In the genomic region with DNA sequence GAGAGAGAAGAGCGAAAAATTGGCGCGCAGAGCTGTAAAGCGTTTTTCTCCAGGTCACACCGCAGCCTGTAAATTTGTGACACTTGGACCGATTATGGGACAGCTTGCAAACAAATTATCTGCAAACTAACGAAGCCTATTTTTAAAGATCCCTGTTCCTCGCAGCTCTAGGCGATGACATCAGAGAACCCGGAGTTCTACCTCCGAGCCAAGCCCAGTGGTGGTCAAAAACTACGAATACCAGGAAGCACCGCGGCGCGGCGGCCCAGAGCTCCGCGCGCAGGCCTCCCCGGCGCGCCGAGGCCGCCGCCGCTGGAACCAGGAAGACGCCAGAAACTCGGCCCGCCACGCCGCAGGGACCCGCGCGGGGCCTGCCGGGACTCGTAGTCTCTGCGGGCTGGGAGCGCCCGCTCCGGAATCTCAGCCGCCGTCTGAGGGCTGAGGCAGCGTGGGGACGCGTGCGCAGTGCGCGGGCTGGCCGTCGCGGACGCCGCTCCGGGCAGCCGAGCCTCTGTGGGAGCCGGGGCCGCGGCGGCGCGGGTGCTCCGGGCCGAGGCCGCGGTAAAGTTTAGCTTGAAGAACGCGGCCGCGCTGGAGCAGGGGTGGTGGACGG, we compare ENCODE assay signal across 8 cellular contexts. TPM values are rescaled to one million over a fixed set of nuclear protein-coding genes. Genes with fewer than 3 reads are reported as not detected.
DNase-seq lines count a peak whose midpoint lies in the region; ATAC-seq and TF ChIP-seq lines count a peak whose summit lies in the region.

Gene PLEKHA1, plus strand, starts transcription at position 463 of the 613 bp plus-strand sequence. CDS start 18,493 bp downstream, outside the sequence.

- WGBS in H9 (ENCODE audit: extremely low coverage, insufficient read length, low lambda C conversion rate) = no CpG with 5 or more reads among the region's 71 CpGs
- WGBS in gastroesophageal sphincter (ENCODE audit: low coverage in 1 of 2), 2 donors = 0% methylated on average over 5 to 9 of the region's 71 CpGs

- H3K4me3 Mint-ChIP-seq in H9 = peak within 1 kb of the TSS; percentile 85 to 92

- no peak within 1 kb of the TSS for H2BK120ac ChIP-seq in H9 (ENCODE audit: low read depth, low read length, poor library complexity, severe bottlenecking)

- no peak within 1 kb of the TSS for H2AK5ac ChIP-seq in H9 (ENCODE audit: insufficient read length, low read length)

- no peak within 1 kb of the TSS for H2AFZ ChIP-seq in H9 (ENCODE audit: low read length)
- H2AFZ ChIP-seq in neuron (ENCODE audit: low read depth, low read length) = peak within 1 kb of the TSS; percentile 96

- no peak within 1 kb of the TSS for H3T11ph ChIP-seq in H9 (ENCODE audit: low read length)

- no peak for TF ChIP-seq CTCF in H9 (conservative IDR thresholded peaks at IDR 0.05)
- TF ChIP-seq CTCF in gastroesophageal sphincter (IDR thresholded peaks at IDR 0.05) = peak in 2 of 4 experiments; percentile 20 to 38

- no peak within 1 kb of the TSS for H2BK15ac ChIP-seq in H9 (ENCODE audit: low read depth, low read length)

- no peak for TF ChIP-seq EP300 in gastroesophageal sphincter (IDR thresholded peaks at IDR 0.05)

- H3K36me3 Mint-ChIP-seq in H9 (ENCODE audit: insufficient read depth in 1 of 3, low read depth in 3 of 3) = peaks cover under 1 to 6% (median 3%) of the 10 kb centered on the region in 3 experiments; a peak in 5 of 7 replicates

- H4K8ac ChIP-seq in H9 (replicated peaks; ENCODE audit: insufficient read length, low read depth, low read length) = no peak within 1 kb of the TSS

- peaks cover 31% of the 10 kb centered on the region for H3K27me3 Mint-ChIP-seq in H9 (ENCODE audit: low read depth)

- TF ChIP-seq POLR2A in gastroesophageal sphincter (IDR thresholded peaks at IDR 0.05) = peak; percentile 91 to 93

- H3K27ac ChIP-seq in H9 (ENCODE audit: insufficient read length, low read depth, low read length) = no peak within 1 kb of the TSS
- peak within 1 kb of the TSS; percentile 94 to 100 (median 99) for H3K27ac ChIP-seq in gastroesophageal sphincter
- H3K27ac ChIP-seq in stomach smooth muscle (ENCODE audit: low read length) = peak within 1 kb of the TSS; percentile 83

- no peak within 1 kb of the TSS for H3K23ac ChIP-seq in H9 (ENCODE audit: insufficient read length, low read depth, low read length)

- H4K20me1 ChIP-seq in H9 (ENCODE audit: control insufficient read depth, insufficient read depth, insufficient read length) = no peaks in the 10 kb centered on the region

- peak; percentile 97 for ATAC-seq in gastroesophageal sphincter

- no peaks in the 10 kb centered on the region; the same call in 1 of the 2 replicates for H3K27me3 ChIP-seq in H9 (ENCODE audit: insufficient read depth, low read length)
- no peaks in the 10 kb centered on the region for H3K27me3 ChIP-seq in MG63
- H3K27me3 ChIP-seq in gastroesophageal sphincter = no peaks in the 10 kb centered on the region
- no peaks in the 10 kb centered on the region for H3K27me3 ChIP-seq in neuron (ENCODE audit: insufficient read depth, low read length)
- no peaks in the 10 kb centered on the region for H3K27me3 ChIP-seq in stomach smooth muscle (ENCODE audit: control insufficient read depth in 1 of 2, insufficient read depth in 2 of 2, low read length in 2 of 2)

- H3K9me3 Mint-ChIP-seq in H9 = no peaks in the 10 kb centered on the region; a peak in 2 of 5 replicates

- peak within 1 kb of the TSS; percentile 82 for H3K4me2 ChIP-seq in H9 (ENCODE audit: insufficient read depth, insufficient read length, low read length)

- H3K79me1 ChIP-seq in H9 (ENCODE audit: insufficient read depth, low read depth, low read length, poor library complexity, severe bottlenecking) = peaks cover 4% of the 10 kb centered on the region

- H3K79me2 ChIP-seq in H9 (ENCODE audit: insufficient read depth, low read length) = no peaks in the 10 kb centered on the region; the same call in 1 of the 2 replicates

- H3K9ac ChIP-seq in H9 (ENCODE audit: extremely low read depth, insufficient read length, low read length) (peak within 1 kb of the TSS; percentile 8), stomach smooth muscle (ENCODE audit: low read length in 2 of 2) (peak within 1 kb of the TSS; percentile 81 to 91)

- H4K91ac ChIP-seq in H9 (ENCODE audit: insufficient read length, low read depth, low read length) = no peak within 1 kb of the TSS

- H3K14ac ChIP-seq in H9 (ENCODE audit: insufficient read depth, low read length) = no peak within 1 kb of the TSS

- no peak within 1 kb of the TSS for H2BK12ac ChIP-seq in H9 (ENCODE audit: insufficient read length, low read depth, low read length)

- H3K36me3 ChIP-seq in MG63 = no peaks in the 10 kb centered on the region
- H3K36me3 ChIP-seq in gastroesophageal sphincter = peaks cover 0 to under 1% of the 10 kb centered on the region in 2 donors
- H3K36me3 ChIP-seq in neuron (ENCODE audit: insufficient read depth, low read length) = no peaks in the 10 kb centered on the region
- no peaks in the 10 kb centered on the region for H3K36me3 ChIP-seq in stomach smooth muscle (ENCODE audit: control insufficient read depth in 2 of 2, insufficient read depth in 2 of 2, low read length in 2 of 2)

- H2BK5ac ChIP-seq in H9 (ENCODE audit: insufficient read length, low read length) = no peak within 1 kb of the TSS

- H4K5ac ChIP-seq in H9 (ENCODE audit: insufficient read length, low read depth, low read length) = no peak within 1 kb of the TSS

- H2BK20ac ChIP-seq in H9 (ENCODE audit: low read depth, low read length, poor library complexity, severe bottlenecking) = no peak within 1 kb of the TSS

- no peak within 1 kb of the TSS for H3K18ac ChIP-seq in H9 (ENCODE audit: insufficient read length, low read depth, low read length)

- H3K4me3 ChIP-seq in MG63 (peak within 1 kb of the TSS; percentile 76), gastroesophageal sphincter (peak within 1 kb of the TSS; percentile 91 to 98), neuron (ENCODE audit: low read length) (peak within 1 kb of the TSS; percentile 64), stomach smooth muscle (ENCODE audit: low read length in 2 of 2) (peak within 1 kb of the TSS; percentile 88 to 91)

- H3K9me3 ChIP-seq in H9 (ENCODE audit: control insufficient read depth, low read depth, low read length) (no peaks in the 10 kb centered on the region), MG63 (no peaks in the 10 kb centered on the region), gastroesophageal sphincter (no peaks in the 10 kb centered on the region), neuron (ENCODE audit: low read length) (peaks cover 3% of the 10 kb centered on the region), stomach smooth muscle (ENCODE audit: control insufficient read depth in 2 of 2, low read length in 2 of 2) (no peaks in the 10 kb centered on the region)

- H3K4me1 Mint-ChIP-seq in H9 = peaks cover 25 to 26% of the 10 kb centered on the region in 2 experiments

- no peak within 1 kb of the TSS for H3K56ac ChIP-seq in H9 (ENCODE audit: insufficient read length, low read depth, low read length)

- no peaks in the 10 kb centered on the region for H3K4me1 ChIP-seq in H9 (ENCODE audit: insufficient read depth, low read length)
- peaks cover 3 to 78% (median 19%) of the 10 kb centered on the region in 3 donors for H3K4me1 ChIP-seq in gastroesophageal sphincter
- peaks cover 16% of the 10 kb centered on the region for H3K4me1 ChIP-seq in neuron (ENCODE audit: insufficient read depth, low read length)
- H3K4me1 ChIP-seq in stomach smooth muscle (ENCODE audit: control insufficient read depth, insufficient read depth, low read length) = peaks cover 20% of the 10 kb centered on the region

- peak; percentile 95 for DNase-seq in Daoy (ENCODE audit: low read depth)
- DNase-seq in H9 = peak; percentile 93
- peak; percentile 96 for DNase-seq in MG63
- peak; percentile 92 for DNase-seq in SK-N-DZ (ENCODE audit: low spot score)
- DNase-seq in activated naive CD4-positive, alpha-beta T cell treated with anti-CD3 and anti-CD28 coated beads, Interleukin-2, amount 50 U/mL, for 16 hours = peak; percentile 94

- peaks cover 12% of the 10 kb centered on the region for H3K23me2 ChIP-seq in H9 (ENCODE audit: insufficient read length, low read depth, low read length, poor library complexity, severe bottlenecking)

- peak within 1 kb of the TSS; percentile 75 to 96 (median 83); a peak in 4 of 7 replicates for H3K27ac Mint-ChIP-seq in H9

- no peak within 1 kb of the TSS for H3K4ac ChIP-seq in H9 (ENCODE audit: low read depth, low read length)

RNA-seq across cellular contexts. Expression of gene PLEKHA1, which starts in this region (rescaled TPM):
- 10.7 and 14.1 TPM in 2 replicates for total RNA-seq in Daoy (2014; rRNA removed; shearing (Covaris generic))
- total RNA-seq in H9 (2021) (30.8 and 32.7 TPM in 2 replicates), gastroesophageal sphincter (100 to 1,000 TPM in 2 of 4 donors, 10 to 100 TPM in 2; 62.1 to 125 (median 93.8) TPM)
- 13.2 and 16.0 TPM in 2 replicates for total RNA-seq in MG63 (2014; rRNA removed; shearing (Covaris generic); ENCODE audit: low replicate concordance)
- 34.9 and 35.5 TPM in 2 replicates for polyA plus RNA-seq in SK-N-DZ (2014; cell fraction: cytosol; rRNA removed)
- polyA plus RNA-seq in SK-N-DZ (2014; cell fraction: nucleus; rRNA removed) = 50.9 and 57.2 TPM in 2 replicates
